ENCODE assay signal across 1 cellular context in the genomic region with DNA sequence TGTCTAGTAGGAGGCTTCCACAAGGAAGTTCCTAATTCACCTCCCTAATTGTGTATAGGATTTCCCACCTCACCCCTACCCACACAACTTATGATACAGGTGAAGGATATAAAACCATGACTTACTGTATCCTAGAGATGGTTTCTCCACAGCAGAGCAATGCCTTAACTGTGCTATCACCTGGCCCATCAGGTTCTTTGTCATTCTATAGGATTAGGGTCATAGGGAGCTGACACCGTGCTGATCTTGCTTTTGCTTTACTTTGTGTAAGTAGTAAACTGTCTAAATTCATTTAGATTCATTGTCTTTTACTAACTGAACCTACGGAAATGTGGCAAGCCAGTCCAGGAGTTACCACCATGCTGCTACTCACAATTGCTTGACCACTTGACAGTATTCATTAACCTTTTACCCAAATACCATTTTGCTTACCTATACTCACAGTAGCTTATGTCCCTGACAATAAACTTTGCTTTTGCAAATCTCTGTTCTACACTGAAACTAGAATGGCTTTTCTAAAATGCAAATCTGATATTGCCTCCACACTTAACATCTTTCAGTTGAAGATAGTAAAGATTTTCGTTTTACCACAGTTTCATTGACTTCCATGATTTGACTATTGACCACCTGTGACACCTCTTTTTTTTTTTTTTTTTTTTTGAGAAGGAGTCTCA.
TF ChIP-seq lines count a peak whose summit lies in the region.

No MANE protein-coding gene starts in this region.

TF ChIP-seq in GM23338, 12 proteins besides CTCF, POLR2A, EP300 and RAD21 (continued from another document):
- no peak for TF ChIP-seq REST (IDR thresholded peaks at IDR 0.05; ENCODE audit: unreplicated experiment)
- no peak for TF ChIP-seq STAT1 (IDR thresholded peaks at IDR 0.05; ENCODE audit: unreplicated experiment)
- TF ChIP-seq ZNF114 (CRISPR knock-in tag; IDR thresholded peaks at IDR 0.05), result no peak
- no peak for TF ChIP-seq CREB1 (CRISPR knock-in tag; IDR thresholded peaks at IDR 0.05; ENCODE audit: low read depth)
- TF ChIP-seq, protein P1, sequence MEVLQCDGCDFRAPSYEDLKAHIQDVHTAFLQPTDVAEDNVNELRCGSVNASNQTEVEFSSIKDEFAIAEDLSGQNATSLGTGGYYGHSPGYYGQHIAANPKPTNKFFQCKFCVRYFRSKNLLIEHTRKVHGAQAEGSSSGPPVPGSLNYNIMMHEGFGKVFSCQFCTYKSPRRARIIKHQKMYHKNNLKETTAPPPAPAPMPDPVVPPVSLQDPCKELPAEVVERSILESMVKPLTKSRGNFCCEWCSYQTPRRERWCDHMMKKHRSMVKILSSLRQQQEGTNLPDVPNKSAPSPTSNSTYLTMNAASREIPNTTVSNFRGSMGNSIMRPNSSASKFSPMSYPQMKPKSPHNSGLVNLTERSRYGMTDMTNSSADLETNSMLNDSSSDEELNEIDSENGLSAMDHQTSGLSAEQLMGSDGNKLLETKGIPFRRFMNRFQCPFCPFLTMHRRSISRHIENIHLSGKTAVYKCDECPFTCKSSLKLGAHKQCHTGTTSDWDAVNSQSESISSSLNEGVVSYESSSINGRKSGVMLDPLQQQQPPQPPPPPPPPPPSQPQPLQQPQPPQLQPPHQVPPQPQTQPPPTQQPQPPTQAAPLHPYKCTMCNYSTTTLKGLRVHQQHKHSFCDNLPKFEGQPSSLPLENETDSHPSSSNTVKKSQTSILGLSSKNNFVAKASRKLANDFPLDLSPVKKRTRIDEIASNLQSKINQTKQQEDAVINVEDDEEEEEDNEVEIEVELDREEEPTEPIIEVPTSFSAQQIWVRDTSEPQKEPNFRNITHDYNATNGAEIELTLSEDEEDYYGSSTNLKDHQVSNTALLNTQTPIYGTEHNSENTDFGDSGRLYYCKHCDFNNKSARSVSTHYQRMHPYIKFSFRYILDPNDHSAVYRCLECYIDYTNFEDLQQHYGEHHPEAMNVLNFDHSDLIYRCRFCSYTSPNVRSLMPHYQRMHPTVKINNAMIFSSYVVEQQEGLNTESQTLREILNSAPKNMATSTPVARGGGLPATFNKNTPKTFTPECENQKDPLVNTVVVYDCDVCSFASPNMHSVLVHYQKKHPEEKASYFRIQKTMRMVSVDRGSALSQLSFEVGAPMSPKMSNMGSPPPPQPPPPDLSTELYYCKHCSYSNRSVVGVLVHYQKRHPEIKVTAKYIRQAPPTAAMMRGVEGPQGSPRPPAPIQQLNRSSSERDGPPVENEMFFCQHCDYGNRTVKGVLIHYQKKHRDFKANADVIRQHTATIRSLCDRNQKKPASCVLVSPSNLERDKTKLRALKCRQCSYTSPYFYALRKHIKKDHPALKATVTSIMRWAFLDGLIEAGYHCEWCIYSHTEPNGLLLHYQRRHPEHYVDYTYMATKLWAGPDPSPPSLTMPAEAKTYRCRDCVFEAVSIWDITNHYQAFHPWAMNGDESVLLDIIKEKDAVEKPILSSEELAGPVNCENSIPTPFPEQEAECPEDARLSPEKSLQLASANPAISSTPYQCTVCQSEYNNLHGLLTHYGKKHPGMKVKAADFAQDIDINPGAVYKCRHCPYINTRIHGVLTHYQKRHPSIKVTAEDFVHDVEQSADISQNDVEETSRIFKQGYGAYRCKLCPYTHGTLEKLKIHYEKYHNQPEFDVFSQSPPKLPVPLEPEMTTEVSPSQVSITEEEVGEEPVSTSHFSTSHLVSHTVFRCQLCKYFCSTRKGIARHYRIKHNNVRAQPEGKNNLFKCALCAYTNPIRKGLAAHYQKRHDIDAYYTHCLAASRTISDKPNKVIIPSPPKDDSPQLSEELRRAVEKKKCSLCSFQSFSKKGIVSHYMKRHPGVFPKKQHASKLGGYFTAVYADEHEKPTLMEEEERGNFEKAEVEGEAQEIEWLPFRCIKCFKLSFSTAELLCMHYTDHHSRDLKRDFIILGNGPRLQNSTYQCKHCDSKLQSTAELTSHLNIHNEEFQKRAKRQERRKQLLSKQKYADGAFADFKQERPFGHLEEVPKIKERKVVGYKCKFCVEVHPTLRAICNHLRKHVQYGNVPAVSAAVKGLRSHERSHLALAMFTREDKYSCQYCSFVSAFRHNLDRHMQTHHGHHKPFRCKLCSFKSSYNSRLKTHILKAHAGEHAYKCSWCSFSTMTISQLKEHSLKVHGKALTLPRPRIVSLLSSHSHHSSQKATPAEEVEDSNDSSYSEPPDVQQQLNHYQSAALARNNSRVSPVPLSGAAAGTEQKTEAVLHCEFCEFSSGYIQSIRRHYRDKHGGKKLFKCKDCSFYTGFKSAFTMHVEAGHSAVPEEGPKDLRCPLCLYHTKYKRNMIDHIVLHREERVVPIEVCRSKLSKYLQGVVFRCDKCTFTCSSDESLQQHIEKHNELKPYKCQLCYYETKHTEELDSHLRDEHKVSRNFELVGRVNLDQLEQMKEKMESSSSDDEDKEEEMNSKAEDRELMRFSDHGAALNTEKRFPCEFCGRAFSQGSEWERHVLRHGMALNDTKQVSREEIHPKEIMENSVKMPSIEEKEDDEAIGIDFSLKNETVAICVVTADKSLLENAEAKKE (CRISPR knock-in tag; IDR thresholded peaks at IDR 0.05), result no peak
- TF ChIP-seq, protein P2, sequence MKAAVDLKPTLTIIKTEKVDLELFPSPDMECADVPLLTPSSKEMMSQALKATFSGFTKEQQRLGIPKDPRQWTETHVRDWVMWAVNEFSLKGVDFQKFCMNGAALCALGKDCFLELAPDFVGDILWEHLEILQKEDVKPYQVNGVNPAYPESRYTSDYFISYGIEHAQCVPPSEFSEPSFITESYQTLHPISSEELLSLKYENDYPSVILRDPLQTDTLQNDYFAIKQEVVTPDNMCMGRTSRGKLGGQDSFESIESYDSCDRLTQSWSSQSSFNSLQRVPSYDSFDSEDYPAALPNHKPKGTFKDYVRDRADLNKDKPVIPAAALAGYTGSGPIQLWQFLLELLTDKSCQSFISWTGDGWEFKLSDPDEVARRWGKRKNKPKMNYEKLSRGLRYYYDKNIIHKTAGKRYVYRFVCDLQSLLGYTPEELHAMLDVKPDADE (IDR thresholded peaks at IDR 0.05), result no peak
- TF ChIP-seq EZH2phosphoT487 (IDR thresholded peaks at IDR 0.05; ENCODE audit: unreplicated experiment), result no peak
- no peak for TF ChIP-seq ZNF331 (CRISPR knock-in tag; IDR thresholded peaks at IDR 0.05; ENCODE audit: low read depth)
